Comparison of ENCODE assay signal across 14 cellular contexts in genomic region chr3:178623666-178624255, GRCh38.
DNase-seq lines count a peak whose midpoint lies in the region; TF ChIP-seq lines count a peak whose summit lies in the region.
"Had no signal": no experiment of that assay in that cellular context is flagged by ENCODE, and none has a peak within 500 bp of the region (broad histone marks: within the 10 kb centered on the region; RNA-seq: fewer than 3 reads in every experiment).

No MANE protein-coding gene starts in this region.

- peak; percentile 3 for DNase-seq in LHCN-M2 (ENCODE audit: low read depth)
- DNase-seq in NCI-H226, result peak; percentile 3
- peak; percentile 51 for DNase-seq in epithelial cell of esophagus (ENCODE audit: low read depth)
- DNase-seq in renal cortical epithelial cell (ENCODE audit: low read depth), result peak; percentile 61
- no peak for DNase-seq in thyroid gland
- no peak for DNase-seq in HEK293T (ENCODE audit: extremely low spot score)
- no peak for DNase-seq in DMS79 (lab: John Stamatoyannopoulos, UW)
- DNase-seq: activated B cell treated with CpG ODN at 0.5 μM for 24 hours; activated naive CD8-positive, alpha-beta T cell treated with anti-CD3 and anti-CD28 coated beads for 36 hours; CD4-positive, alpha-beta T cell; occipital lobe; spleen; SW 1271 had no signal

- H3K27me3 ChIP-seq in thyroid gland, result no peaks in the 10 kb centered on the region
- H3K27me3 ChIP-seq: esophagus muscularis mucosa, spleen had no signal

- intact Hi-C loops in thyroid gland (cut with DNase I), result no loop called here

- POLR2A ChIA-PET in HEK293T (lab: Yijun Ruan, JAX), result no interaction called here

- H3K4me3 ChIP-seq in epithelial cell of esophagus (ENCODE audit: low read length) (no peak overlapping the region), thyroid gland (replicated peaks in 1 of 3) (no peak overlapping the region)
- H3K4me3 ChIP-seq: esophagus muscularis mucosa, spleen had no signal

- CTCF ChIA-PET in HEK293T (lab: Yijun Ruan, JAX), result interaction anchor here (0.7 kb wide), 1 partner anchor 770 kb away, joined by 5 read pairs; no protein-coding TSS in a partner anchor

- H3K36me3 ChIP-seq in thyroid gland, result no peaks in the 10 kb centered on the region
- H3K36me3 ChIP-seq: esophagus muscularis mucosa, spleen had no signal

- no peaks in the 10 kb centered on the region for H3K9me3 ChIP-seq in thyroid gland
- H3K9me3 ChIP-seq: esophagus muscularis mucosa, spleen had no signal

- no peak overlapping the region for H3K27ac ChIP-seq in thyroid gland
- H3K27ac ChIP-seq: esophagus muscularis mucosa, spleen had no signal

- no peaks in the 10 kb centered on the region for H3K4me1 ChIP-seq in thyroid gland
- H3K4me1 ChIP-seq: spleen had no signal

- WGBS in thyroid gland, 2 donors, result 67 to 74% methylated on average over 3 of the region's 3 CpGs

- TF ChIP-seq POLR2A in thyroid gland (IDR thresholded peaks at IDR 0.05), result no peak

- no peak for TF ChIP-seq CTCF in epithelial cell of esophagus (IDR thresholded peaks at IDR 0.05; ENCODE audit: insufficient read depth, low read depth, low read length, missing control alignments)
- no peak for TF ChIP-seq CTCF in thyroid gland (IDR thresholded peaks at IDR 0.05)

TF ChIP-seq in HEK293T, 16 proteins besides CTCF, POLR2A, EP300 and RAD21:
- no peak for TF ChIP-seq HDGF (IDR thresholded peaks at IDR 0.05; ENCODE audit: borderline replicate concordance)
- no peak for TF ChIP-seq TARDBP (IDR thresholded peaks at IDR 0.05)
- no peak for TF ChIP-seq ARNT (IDR thresholded peaks at IDR 0.05)
- no peak for TF ChIP-seq ZNF384 (IDR thresholded peaks at IDR 0.05)
- no peak for TF ChIP-seq FOXM1 (IDR thresholded peaks at IDR 0.05; ENCODE audit: borderline replicate concordance)
- TF ChIP-seq L3MBTL2 (conservative IDR thresholded peaks at IDR 0.05), result no peak
- no peak for TF ChIP-seq SUZ12 (IDR thresholded peaks at IDR 0.05)
- no peak for TF ChIP-seq BHLHE40 (IDR thresholded peaks at IDR 0.05; ENCODE audit: borderline replicate concordance)
- no peak for TF ChIP-seq LEF1 (IDR thresholded peaks at IDR 0.05; ENCODE audit: borderline replicate concordance)
- no peak for TF ChIP-seq CTBP1 (IDR thresholded peaks at IDR 0.05; ENCODE audit: borderline replicate concordance)
- no peak for TF ChIP-seq PKNOX1 (IDR thresholded peaks at IDR 0.05)
- no peak for TF ChIP-seq FOXA1 (IDR thresholded peaks at IDR 0.05)
- no peak for TF ChIP-seq SP1 (IDR thresholded peaks at IDR 0.05)
- TF ChIP-seq ELF4 (IDR thresholded peaks at IDR 0.05), result no peak
- TF ChIP-seq FOXK2 (IDR thresholded peaks at IDR 0.05), result no peak
- TF ChIP-seq NFRKB (IDR thresholded peaks at IDR 0.05), result no peak

Comparison
In these comparisons a context has a peak if more than half of its experiments do, and no peak if none do; other contexts are left out.
1. DNase-seq: peak in LHCN-M2 (single experiment), NCI-H226 (single experiment), epithelial cell of esophagus (single experiment) and renal cortical epithelial cell (single experiment); none in thyroid gland (0 of 2), HEK293T (single experiment) and DMS79 (single experiment).